Comparison of ENCODE assay signal across 1 cellular context in the genomic region with DNA sequence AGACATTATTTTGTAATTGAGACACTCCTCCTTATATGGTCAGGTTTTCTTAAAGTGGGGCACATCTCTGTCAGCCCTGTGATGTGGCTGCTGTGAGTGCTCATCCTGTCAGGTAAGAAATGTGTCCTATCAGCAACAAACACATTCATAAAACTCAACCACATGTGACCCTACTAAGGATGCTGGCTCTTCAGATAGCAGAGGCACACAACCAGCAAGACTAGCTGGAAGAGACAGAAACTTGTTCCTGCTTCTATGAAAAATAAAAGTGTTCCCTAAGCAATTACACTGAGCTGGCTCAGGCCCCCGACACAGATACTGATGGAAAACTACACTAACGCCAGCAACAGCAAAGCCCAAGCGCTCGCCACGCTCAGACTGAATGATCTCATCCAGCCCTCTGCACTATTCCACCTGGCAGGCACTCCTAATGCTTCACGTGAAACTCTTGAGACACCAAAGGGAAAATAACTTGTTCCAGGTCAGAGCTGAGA.
TF ChIP-seq lines count a peak whose summit lies in the region.

No MANE protein-coding gene starts in this region.

TF ChIP-seq in K562, 482 proteins besides CTCF, POLR2A, EP300 and RAD21 (continues in another document):
- peak; percentile 73; the same call in 1 of the 2 replicates for TF ChIP-seq SMARCA4 (IDR thresholded peaks at IDR 0.05)
- no peak for TF ChIP-seq SMC3 (conservative IDR thresholded peaks at IDR 0.05; ENCODE audit: insufficient read depth, low read depth, low read length)
- TF ChIP-seq MAFF (IDR thresholded peaks at IDR 0.05; ENCODE audit: low read length), result peak; percentile 36
- peak; percentile 60; the same call in 1 of the 2 replicates for TF ChIP-seq SOX6 (IDR thresholded peaks at IDR 0.05)
- TF ChIP-seq MEIS2 (IDR thresholded peaks at IDR 0.05; ENCODE audit: partially characterized antibody), result peak; percentile 71
- TF ChIP-seq RBM17 (IDR thresholded peaks at IDR 0.05; ENCODE audit: borderline replicate concordance, low read depth, low read length), result no peak
- TF ChIP-seq SMARCE1 (IDR thresholded peaks at IDR 0.05), result peak; percentile 62; the same call in 1 of the 2 replicates
- TF ChIP-seq TAL1 (IDR thresholded peaks at IDR 0.05), result peak; percentile 90
- TF ChIP-seq, protein P1, sequence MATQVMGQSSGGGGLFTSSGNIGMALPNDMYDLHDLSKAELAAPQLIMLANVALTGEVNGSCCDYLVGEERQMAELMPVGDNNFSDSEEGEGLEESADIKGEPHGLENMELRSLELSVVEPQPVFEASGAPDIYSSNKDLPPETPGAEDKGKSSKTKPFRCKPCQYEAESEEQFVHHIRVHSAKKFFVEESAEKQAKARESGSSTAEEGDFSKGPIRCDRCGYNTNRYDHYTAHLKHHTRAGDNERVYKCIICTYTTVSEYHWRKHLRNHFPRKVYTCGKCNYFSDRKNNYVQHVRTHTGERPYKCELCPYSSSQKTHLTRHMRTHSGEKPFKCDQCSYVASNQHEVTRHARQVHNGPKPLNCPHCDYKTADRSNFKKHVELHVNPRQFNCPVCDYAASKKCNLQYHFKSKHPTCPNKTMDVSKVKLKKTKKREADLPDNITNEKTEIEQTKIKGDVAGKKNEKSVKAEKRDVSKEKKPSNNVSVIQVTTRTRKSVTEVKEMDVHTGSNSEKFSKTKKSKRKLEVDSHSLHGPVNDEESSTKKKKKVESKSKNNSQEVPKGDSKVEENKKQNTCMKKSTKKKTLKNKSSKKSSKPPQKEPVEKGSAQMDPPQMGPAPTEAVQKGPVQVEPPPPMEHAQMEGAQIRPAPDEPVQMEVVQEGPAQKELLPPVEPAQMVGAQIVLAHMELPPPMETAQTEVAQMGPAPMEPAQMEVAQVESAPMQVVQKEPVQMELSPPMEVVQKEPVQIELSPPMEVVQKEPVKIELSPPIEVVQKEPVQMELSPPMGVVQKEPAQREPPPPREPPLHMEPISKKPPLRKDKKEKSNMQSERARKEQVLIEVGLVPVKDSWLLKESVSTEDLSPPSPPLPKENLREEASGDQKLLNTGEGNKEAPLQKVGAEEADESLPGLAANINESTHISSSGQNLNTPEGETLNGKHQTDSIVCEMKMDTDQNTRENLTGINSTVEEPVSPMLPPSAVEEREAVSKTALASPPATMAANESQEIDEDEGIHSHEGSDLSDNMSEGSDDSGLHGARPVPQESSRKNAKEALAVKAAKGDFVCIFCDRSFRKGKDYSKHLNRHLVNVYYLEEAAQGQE (CRISPR knock-in tag; IDR thresholded peaks at IDR 0.05; ENCODE audit: low read depth), result no peak
- no peak for TF ChIP-seq ZNF695 (CRISPR knock-in tag; IDR thresholded peaks at IDR 0.05)
- no peak for TF ChIP-seq HMGN3 (IDR thresholded peaks at IDR 0.05; ENCODE audit: borderline replicate concordance, extremely low read depth, insufficient read length, low read depth, low read length)
- peak; percentile 95 for TF ChIP-seq ZNF316 (IDR thresholded peaks at IDR 0.05)
- no peak for TF ChIP-seq SAP30 (IDR thresholded peaks at IDR 0.05; ENCODE audit: borderline replicate concordance, insufficient read depth, low read depth, low read length, poor library complexity, severe bottlenecking)
- TF ChIP-seq, protein P2, sequence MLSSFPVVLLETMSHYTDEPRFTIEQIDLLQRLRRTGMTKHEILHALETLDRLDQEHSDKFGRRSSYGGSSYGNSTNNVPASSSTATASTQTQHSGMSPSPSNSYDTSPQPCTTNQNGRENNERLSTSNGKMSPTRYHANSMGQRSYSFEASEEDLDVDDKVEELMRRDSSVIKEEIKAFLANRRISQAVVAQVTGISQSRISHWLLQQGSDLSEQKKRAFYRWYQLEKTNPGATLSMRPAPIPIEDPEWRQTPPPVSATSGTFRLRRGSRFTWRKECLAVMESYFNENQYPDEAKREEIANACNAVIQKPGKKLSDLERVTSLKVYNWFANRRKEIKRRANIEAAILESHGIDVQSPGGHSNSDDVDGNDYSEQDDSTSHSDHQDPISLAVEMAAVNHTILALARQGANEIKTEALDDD (IDR thresholded peaks at IDR 0.05), result peak; percentile 62
- TF ChIP-seq GATA2 (CRISPR knock-in tag; IDR thresholded peaks at IDR 0.05), result peak; percentile 59; the same call in 1 of the 2 replicates
- TF ChIP-seq PCBP2 (IDR thresholded peaks at IDR 0.05; ENCODE audit: low read depth, low read length, poor library complexity, severe bottlenecking), result no peak
- no peak for TF ChIP-seq CBFB (CRISPR knock-in tag; IDR thresholded peaks at IDR 0.05)
- no peak for TF ChIP-seq ZNF224 (CRISPR knock-in tag; IDR thresholded peaks at IDR 0.05)
- TF ChIP-seq MCM7 (IDR thresholded peaks at IDR 0.05), result no peak
- TF ChIP-seq TCF3 (CRISPR knock-in tag; IDR thresholded peaks at IDR 0.05), result peak; percentile 95
- TF ChIP-seq, protein P3, sequence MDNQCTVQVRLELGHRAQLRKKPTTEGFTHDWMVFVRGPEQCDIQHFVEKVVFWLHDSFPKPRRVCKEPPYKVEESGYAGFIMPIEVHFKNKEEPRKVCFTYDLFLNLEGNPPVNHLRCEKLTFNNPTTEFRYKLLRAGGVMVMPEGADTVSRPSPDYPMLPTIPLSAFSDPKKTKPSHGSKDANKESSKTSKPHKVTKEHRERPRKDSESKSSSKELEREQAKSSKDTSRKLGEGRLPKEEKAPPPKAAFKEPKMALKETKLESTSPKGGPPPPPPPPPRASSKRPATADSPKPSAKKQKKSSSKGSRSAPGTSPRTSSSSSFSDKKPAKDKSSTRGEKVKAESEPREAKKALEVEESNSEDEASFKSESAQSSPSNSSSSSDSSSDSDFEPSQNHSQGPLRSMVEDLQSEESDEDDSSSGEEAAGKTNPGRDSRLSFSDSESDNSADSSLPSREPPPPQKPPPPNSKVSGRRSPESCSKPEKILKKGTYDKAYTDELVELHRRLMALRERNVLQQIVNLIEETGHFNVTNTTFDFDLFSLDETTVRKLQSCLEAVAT (IDR thresholded peaks at IDR 0.05), result no peak
- TF ChIP-seq FOS (IDR thresholded peaks at IDR 0.05; ENCODE audit: extremely low read depth, insufficient read length), result no peak
- no peak for TF ChIP-seq CXXC5 (CRISPR knock-in tag; IDR thresholded peaks at IDR 0.05)
- no peak for TF ChIP-seq RFX7 (CRISPR knock-in tag; IDR thresholded peaks at IDR 0.05)
- no peak for TF ChIP-seq ZNF76 (CRISPR knock-in tag; IDR thresholded peaks at IDR 0.05; ENCODE audit: borderline replicate concordance)
- peak; percentile 19; the same call in 1 of the 2 replicates for TF ChIP-seq ATF7 (IDR thresholded peaks at IDR 0.05)
- TF ChIP-seq U2AF2 (optimal IDR thresholded peaks at IDR 0.05; ENCODE audit: low read depth, low read length), result no peak
- TF ChIP-seq RCOR1 (IDR thresholded peaks at IDR 0.05; ENCODE audit: borderline replicate concordance in 1 of 2, low read depth in 2 of 2, low read length in 2 of 2), result peak in 1 of 2 experiments; percentile 50; a peak in 1 of 4 replicates
- TF ChIP-seq ZNF165 (CRISPR knock-in tag; IDR thresholded peaks at IDR 0.05; ENCODE audit: borderline replicate concordance), result no peak
- TF ChIP-seq NUFIP1 (IDR thresholded peaks at IDR 0.05; ENCODE audit: partially characterized antibody), result no peak
- no peak for TF ChIP-seq DDX20 (tag; IDR thresholded peaks at IDR 0.05; ENCODE audit: low read depth)
- 0 out of 2 replicates have a peak, but pooled peaks have one; percentile 51 for TF ChIP-seq MYNN (IDR thresholded peaks at IDR 0.05)
- no peak for TF ChIP-seq MYNN (CRISPR knock-in tag; IDR thresholded peaks at IDR 0.05)
- TF ChIP-seq CBFA2T2 (conservative IDR thresholded peaks at IDR 0.05), result peak; percentile 82
- TF ChIP-seq, protein P4, sequence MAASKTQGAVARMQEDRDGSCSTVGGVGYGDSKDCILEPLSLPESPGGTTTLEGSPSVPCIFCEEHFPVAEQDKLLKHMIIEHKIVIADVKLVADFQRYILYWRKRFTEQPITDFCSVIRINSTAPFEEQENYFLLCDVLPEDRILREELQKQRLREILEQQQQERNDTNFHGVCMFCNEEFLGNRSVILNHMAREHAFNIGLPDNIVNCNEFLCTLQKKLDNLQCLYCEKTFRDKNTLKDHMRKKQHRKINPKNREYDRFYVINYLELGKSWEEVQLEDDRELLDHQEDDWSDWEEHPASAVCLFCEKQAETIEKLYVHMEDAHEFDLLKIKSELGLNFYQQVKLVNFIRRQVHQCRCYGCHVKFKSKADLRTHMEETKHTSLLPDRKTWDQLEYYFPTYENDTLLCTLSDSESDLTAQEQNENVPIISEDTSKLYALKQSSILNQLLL (CRISPR knock-in tag; IDR thresholded peaks at IDR 0.05; ENCODE audit: borderline replicate concordance), result no peak
- TF ChIP-seq XRCC4 (IDR thresholded peaks at IDR 0.05; ENCODE audit: extremely low read depth, insufficient read depth, insufficient read length), result no peak
- TF ChIP-seq, protein P5, sequence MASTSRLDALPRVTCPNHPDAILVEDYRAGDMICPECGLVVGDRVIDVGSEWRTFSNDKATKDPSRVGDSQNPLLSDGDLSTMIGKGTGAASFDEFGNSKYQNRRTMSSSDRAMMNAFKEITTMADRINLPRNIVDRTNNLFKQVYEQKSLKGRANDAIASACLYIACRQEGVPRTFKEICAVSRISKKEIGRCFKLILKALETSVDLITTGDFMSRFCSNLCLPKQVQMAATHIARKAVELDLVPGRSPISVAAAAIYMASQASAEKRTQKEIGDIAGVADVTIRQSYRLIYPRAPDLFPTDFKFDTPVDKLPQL (IDR thresholded peaks at IDR 0.05; ENCODE audit: extremely low read depth, insufficient read length), result no peak
- TF ChIP-seq CREM (IDR thresholded peaks at IDR 0.05; ENCODE audit: low read depth), result 0 out of 2 replicates have a peak, but pooled peaks have one; percentile 39
- TF ChIP-seq ARID2 (IDR thresholded peaks at IDR 0.05), result no peak
- TF ChIP-seq IRF2 (CRISPR knock-in tag; IDR thresholded peaks at IDR 0.05), result no peak
- TF ChIP-seq, protein P6, sequence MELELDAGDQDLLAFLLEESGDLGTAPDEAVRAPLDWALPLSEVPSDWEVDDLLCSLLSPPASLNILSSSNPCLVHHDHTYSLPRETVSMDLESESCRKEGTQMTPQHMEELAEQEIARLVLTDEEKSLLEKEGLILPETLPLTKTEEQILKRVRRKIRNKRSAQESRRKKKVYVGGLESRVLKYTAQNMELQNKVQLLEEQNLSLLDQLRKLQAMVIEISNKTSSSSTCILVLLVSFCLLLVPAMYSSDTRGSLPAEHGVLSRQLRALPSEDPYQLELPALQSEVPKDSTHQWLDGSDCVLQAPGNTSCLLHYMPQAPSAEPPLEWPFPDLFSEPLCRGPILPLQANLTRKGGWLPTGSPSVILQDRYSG (tag; conservative IDR thresholded peaks at IDR 0.05; ENCODE audit: low read depth), result no peak
- TF ChIP-seq, protein P7, sequence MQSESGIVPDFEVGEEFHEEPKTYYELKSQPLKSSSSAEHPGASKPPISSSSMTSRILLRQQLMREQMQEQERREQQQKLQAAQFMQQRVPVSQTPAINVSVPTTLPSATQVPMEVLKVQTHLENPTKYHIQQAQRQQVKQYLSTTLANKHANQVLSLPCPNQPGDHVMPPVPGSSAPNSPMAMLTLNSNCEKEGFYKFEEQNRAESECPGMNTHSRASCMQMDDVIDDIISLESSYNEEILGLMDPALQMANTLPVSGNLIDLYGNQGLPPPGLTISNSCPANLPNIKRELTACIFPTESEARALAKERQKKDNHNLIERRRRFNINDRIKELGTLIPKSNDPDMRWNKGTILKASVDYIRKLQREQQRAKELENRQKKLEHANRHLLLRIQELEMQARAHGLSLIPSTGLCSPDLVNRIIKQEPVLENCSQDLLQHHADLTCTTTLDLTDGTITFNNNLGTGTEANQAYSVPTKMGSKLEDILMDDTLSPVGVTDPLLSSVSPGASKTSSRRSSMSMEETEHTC (IDR thresholded peaks at IDR 0.05), result peak; percentile 75
- TF ChIP-seq ARID1B (IDR thresholded peaks at IDR 0.05), result peak; percentile 92
- peak; percentile 51; the same call in 1 of the 2 replicates for TF ChIP-seq FOSL1 (tag; conservative IDR thresholded peaks at IDR 0.05)
- peak; percentile 89 for TF ChIP-seq C11orf30 (IDR thresholded peaks at IDR 0.05; ENCODE audit: low read depth)
- peak; percentile 68 for TF ChIP-seq STAT5A (IDR thresholded peaks at IDR 0.05; ENCODE audit: borderline replicate concordance, low read length)
- no peak for TF ChIP-seq YBX1 (IDR thresholded peaks at IDR 0.05)
- TF ChIP-seq KDM2B (CRISPR knock-in tag; IDR thresholded peaks at IDR 0.05), result no peak
- peak; percentile 81 for TF ChIP-seq POLR2AphosphoS5 (IDR thresholded peaks at IDR 0.05; ENCODE audit: control insufficient read depth, insufficient read depth, low read depth, low read length)
- no peak for TF ChIP-seq PHF21A (IDR thresholded peaks at IDR 0.05; ENCODE audit: borderline replicate concordance, low read depth)
- TF ChIP-seq, protein P8, sequence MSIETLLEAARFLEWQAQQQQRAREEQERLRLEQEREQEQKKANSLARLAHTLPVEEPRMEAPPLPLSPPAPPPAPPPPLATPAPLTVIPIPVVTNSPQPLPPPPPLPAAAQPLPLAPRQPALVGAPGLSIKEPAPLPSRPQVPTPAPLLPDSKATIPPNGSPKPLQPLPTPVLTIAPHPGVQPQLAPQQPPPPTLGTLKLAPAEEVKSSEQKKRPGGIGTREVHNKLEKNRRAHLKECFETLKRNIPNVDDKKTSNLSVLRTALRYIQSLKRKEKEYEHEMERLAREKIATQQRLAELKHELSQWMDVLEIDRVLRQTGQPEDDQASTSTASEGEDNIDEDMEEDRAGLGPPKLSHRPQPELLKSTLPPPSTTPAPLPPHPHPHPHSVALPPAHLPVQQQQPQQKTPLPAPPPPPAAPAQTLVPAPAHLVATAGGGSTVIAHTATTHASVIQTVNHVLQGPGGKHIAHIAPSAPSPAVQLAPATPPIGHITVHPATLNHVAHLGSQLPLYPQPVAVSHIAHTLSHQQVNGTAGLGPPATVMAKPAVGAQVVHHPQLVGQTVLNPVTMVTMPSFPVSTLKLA (conservative IDR thresholded peaks at IDR 0.05), result peak; percentile 33 to 39; a peak in 1 of 4 replicates
- TF ChIP-seq NCOR1 (IDR thresholded peaks at IDR 0.05), result peak; percentile 80
- TF ChIP-seq TCF7L2 (IDR thresholded peaks at IDR 0.05; ENCODE audit: low read depth, low read length), result no peak
- TF ChIP-seq, protein P9, sequence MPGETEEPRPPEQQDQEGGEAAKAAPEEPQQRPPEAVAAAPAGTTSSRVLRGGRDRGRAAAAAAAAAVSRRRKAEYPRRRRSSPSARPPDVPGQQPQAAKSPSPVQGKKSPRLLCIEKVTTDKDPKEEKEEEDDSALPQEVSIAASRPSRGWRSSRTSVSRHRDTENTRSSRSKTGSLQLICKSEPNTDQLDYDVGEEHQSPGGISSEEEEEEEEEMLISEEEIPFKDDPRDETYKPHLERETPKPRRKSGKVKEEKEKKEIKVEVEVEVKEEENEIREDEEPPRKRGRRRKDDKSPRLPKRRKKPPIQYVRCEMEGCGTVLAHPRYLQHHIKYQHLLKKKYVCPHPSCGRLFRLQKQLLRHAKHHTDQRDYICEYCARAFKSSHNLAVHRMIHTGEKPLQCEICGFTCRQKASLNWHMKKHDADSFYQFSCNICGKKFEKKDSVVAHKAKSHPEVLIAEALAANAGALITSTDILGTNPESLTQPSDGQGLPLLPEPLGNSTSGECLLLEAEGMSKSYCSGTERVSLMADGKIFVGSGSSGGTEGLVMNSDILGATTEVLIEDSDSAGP (CRISPR knock-in tag; IDR thresholded peaks at IDR 0.05), result no peak
- peak; percentile 70; the same call in 1 of the 2 replicates for TF ChIP-seq CTBP1 (IDR thresholded peaks at IDR 0.05; ENCODE audit: borderline replicate concordance)
- TF ChIP-seq LEF1 (IDR thresholded peaks at IDR 0.05), result 0 out of 2 replicates have a peak, but pooled peaks have one; percentile 52
- TF ChIP-seq ZNF589 (CRISPR knock-in tag; IDR thresholded peaks at IDR 0.05; ENCODE audit: low read depth), result no peak
- no peak for TF ChIP-seq TOE1 (IDR thresholded peaks at IDR 0.05; ENCODE audit: borderline replicate concordance)
- TF ChIP-seq TOE1 (CRISPR knock-in tag; IDR thresholded peaks at IDR 0.05; ENCODE audit: borderline replicate concordance, low read depth), result no peak
- TF ChIP-seq ZNF253 (CRISPR knock-in tag; conservative IDR thresholded peaks at IDR 0.05), result no peak
- TF ChIP-seq SMAD2 (IDR thresholded peaks at IDR 0.05; ENCODE audit: low read depth, low read length), result no peak
